ENCODE assay signal across 8 cellular contexts in the genomic region with DNA sequence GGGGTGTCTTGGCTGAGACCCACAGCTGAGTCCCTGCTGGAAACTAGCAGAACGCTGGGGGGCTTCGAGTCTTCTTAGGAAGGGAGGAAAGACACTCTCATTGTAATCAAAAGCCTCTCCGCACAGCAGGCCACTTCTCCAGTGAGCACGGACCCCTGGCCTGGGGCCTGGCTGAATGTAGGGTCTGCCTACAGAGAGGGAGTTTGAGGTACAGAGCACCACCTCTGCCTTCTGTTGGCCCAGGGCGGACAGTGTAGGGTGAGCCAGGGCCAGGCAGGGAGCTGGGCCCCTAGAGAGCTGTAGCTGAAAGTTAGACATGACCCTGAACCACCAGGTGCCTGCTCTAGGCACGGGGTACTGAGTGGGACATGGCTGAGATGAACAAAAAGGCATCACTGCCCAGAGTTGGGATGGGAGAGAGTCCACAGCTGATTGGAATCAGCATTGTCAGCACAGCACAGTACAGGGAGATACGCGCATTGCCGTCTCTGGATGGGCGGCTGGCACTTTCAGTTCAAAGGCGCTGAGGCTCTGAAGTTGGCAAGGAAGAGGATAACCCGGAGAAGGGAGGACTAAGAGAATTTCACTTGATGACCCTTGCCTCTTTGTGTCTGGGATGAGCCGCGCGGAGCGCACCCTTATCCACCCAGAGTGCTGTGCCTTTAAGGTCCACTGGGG. TPM values are rescaled to one million over a fixed set of nuclear protein-coding genes. Genes with fewer than 3 reads are reported as not detected.
A peak's percentile ranks its signal among the peaks of the same experiment; 100 is the strongest.
DNase-seq lines count a peak whose midpoint lies in the region; ATAC-seq and TF ChIP-seq lines count a peak whose summit lies in the region.

No MANE protein-coding gene starts in this region.

- no peak overlapping the region for H2AFZ ChIP-seq in fibroblast of lung (ENCODE audit: low read length)

- CTCF ChIA-PET in CD4-positive, alpha-beta memory T cell (lab: Charles Lee; ENCODE audit: partially characterized antibody), result no interaction called here

- no peak overlapping the region for H3K9ac ChIP-seq in fibroblast of lung (ENCODE audit: insufficient read depth, low read length)

- peaks cover 45% of the 10 kb centered on the region for H3K27me3 ChIP-seq in BE2C
- H3K27me3 ChIP-seq in fibroblast of lung (ENCODE audit: control insufficient read depth, insufficient read depth, low read length), result peaks cover 12% of the 10 kb centered on the region
- peaks cover 7% of the 10 kb centered on the region for H3K27me3 ChIP-seq in CD4-positive, alpha-beta memory T cell (ENCODE audit: insufficient read depth, low read length)

- peaks cover 0 to 13% (median 7%) of the 10 kb centered on the region in 8 donors for H3K9me3 Mint-ChIP-seq in CD4-positive, alpha-beta memory T cell

- TF ChIP-seq CTCF in BE2C (IDR thresholded peaks at IDR 0.05; ENCODE audit: low read depth, low read length) (peak; percentile 73; the same call in 1 of the 2 replicates), LNCaP clone FGC (IDR thresholded peaks at IDR 0.05; ENCODE audit: control insufficient read depth, extremely low read depth, insufficient read depth) (peak; percentile 73), fibroblast of lung (conservative IDR thresholded peaks at IDR 0.05 in 1 of 2, IDR thresholded peaks at IDR 0.05 in 1 of 2; ENCODE audit: low read depth in 1 of 2, low read length in 2 of 2) (peak in 1 of 2 donors; percentile 69)

- peak overlapping the region in 1 of 7 donors; percentile 10 for H3K27ac Mint-ChIP-seq in CD4-positive, alpha-beta memory T cell

- POLR2A ChIA-PET in CD4-positive, alpha-beta memory T cell (lab: Charles Lee; ENCODE audit: partially characterized antibody), result no interaction called here

- no peaks in the 10 kb centered on the region for H4K20me1 ChIP-seq in fibroblast of lung (ENCODE audit: control insufficient read depth, extremely low read depth, insufficient read depth, low read length)

- intact Hi-C loops in posterior vena cava (cut with DNase I), result loop anchor here in 1 of 2 donors (5.0 kb wide), 1 partner anchor 577 kb away; no protein-coding TSS in a partner anchor
- intact Hi-C loops in CD4-positive, alpha-beta memory T cell (cut with micrococcal nuclease), result no loop called here

- H3K27ac ChIP-seq in fibroblast of lung (ENCODE audit: insufficient read depth, low read length), result no peak overlapping the region
- H3K27ac ChIP-seq in CD4-positive, alpha-beta memory T cell (ENCODE audit: low read depth, low read length), result no peak overlapping the region

- H3K36me3 Mint-ChIP-seq in CD4-positive, alpha-beta memory T cell, result no peaks in the 10 kb centered on the region

- no peaks in the 10 kb centered on the region for H3K9me3 ChIP-seq in BE2C
- no peaks in the 10 kb centered on the region for H3K9me3 ChIP-seq in fibroblast of lung (ENCODE audit: control insufficient read depth, insufficient read depth, low read depth, low read length)
- H3K9me3 ChIP-seq in CD4-positive, alpha-beta memory T cell (ENCODE audit: control insufficient read depth in 1 of 2, low read length in 2 of 2), result no peaks in the 10 kb centered on the region

- H3K4me3 Mint-ChIP-seq in CD4-positive, alpha-beta memory T cell, result peak overlapping the region in 2 of 8 donors; percentile 40 to 50

- DNase-seq in BE2C (no peak), LNCaP clone FGC (ENCODE audit: low read depth) (no peak), fibroblast of lung (ENCODE audit: low read depth in 2 of 2) (peak in 1 of 2 donors; percentile 28), posterior vena cava (ENCODE audit: low spot score) (peak; percentile 75), SHP77 treated with DMSO at 0.1 percent for 48 hours (lab: John Stamatoyannopoulos, UW) (no peak)
- DNase-seq in stimulated activated CD4-positive, alpha-beta T cell treated with anti-CD3 and anti-CD28 coated beads, Interleukin-15, amount 100 ng/mL, for 24 hours, result no peak
- no peak for DNase-seq in CD4-positive, alpha-beta memory T cell

- H3K4me1 Mint-ChIP-seq in CD4-positive, alpha-beta memory T cell, result peaks cover 3 to 6% (median 5%) of the 10 kb centered on the region in 4 donors

- H3K4me3 ChIP-seq in BE2C (ENCODE audit: low read depth, low read length) (peak overlapping the region; percentile 24; the same call in 1 of the 2 replicates), LNCaP clone FGC (ENCODE audit: low read depth, low read length) (peak overlapping the region; percentile 62), fibroblast of lung (replicated peaks in 1 of 4; ENCODE audit: control extremely low read depth in 1 of 4, insufficient read depth in 1 of 4, low read depth in 3 of 4, low read length in 4 of 4) (peak overlapping the region in 1 of 4 experiments; percentile 10)
- H3K4me3 ChIP-seq in CD4-positive, alpha-beta memory T cell (ENCODE audit: low read length in 2 of 2), result no peak overlapping the region

- ATAC-seq in GM21367 (IDR thresholded peaks at IDR 0.05; ENCODE audit: unreplicated experiment), result peak; percentile 85

- no peaks in the 10 kb centered on the region for H3K4me1 ChIP-seq in BE2C
- H3K4me1 ChIP-seq in fibroblast of lung (ENCODE audit: control insufficient read depth, extremely low read depth, insufficient read depth, low read length), result no peaks in the 10 kb centered on the region
- no peaks in the 10 kb centered on the region for H3K4me1 ChIP-seq in CD4-positive, alpha-beta memory T cell (ENCODE audit: insufficient read depth, low read length)

- peaks cover 33 to 42% of the 10 kb centered on the region in 2 donors for H3K27me3 Mint-ChIP-seq in CD4-positive, alpha-beta memory T cell

- H3K4me2 ChIP-seq in fibroblast of lung (ENCODE audit: extremely low read depth, insufficient read depth, low read length), result peak overlapping the region; percentile 48

- H3K79me2 ChIP-seq in fibroblast of lung (ENCODE audit: control insufficient read depth, insufficient read depth, low read length), result no peaks in the 10 kb centered on the region

- H3K36me3 ChIP-seq in BE2C (no peaks in the 10 kb centered on the region), fibroblast of lung (ENCODE audit: control insufficient read depth, insufficient read depth, low read length) (no peaks in the 10 kb centered on the region)
- no peaks in the 10 kb centered on the region for H3K36me3 ChIP-seq in CD4-positive, alpha-beta memory T cell (ENCODE audit: insufficient read depth, low read length)

RNA-seq across cellular contexts. Expression of a gene that starts 0.4 kb away (rescaled TPM):
- not detected for polyA plus RNA-seq in BE2C (2012; ENCODE audit: insufficient read depth, insufficient read length, low read depth)
- not detected in 2 replicates for total RNA-seq in fibroblast of lung
- polyA plus RNA-seq in fibroblast of lung, result not detected in 2 replicates
- polyA plus RNA-seq in fibroblast of lung (2012), result not detected in 2 replicates
- not detected in 2 replicates for polyA minus RNA-seq in fibroblast of lung (ENCODE audit: low replicate concordance)
- total RNA-seq in posterior vena cava, result under 1 TPM; 0.10 to 0.19 TPM
- total RNA-seq in CD4-positive, alpha-beta memory T cell, result not detected
- not detected for polyA plus RNA-seq in CD4-positive, alpha-beta memory T cell

Comparison
In these comparisons a context has a peak if more than half of its experiments do, and no peak if none do; other contexts are left out.
1. H3K4me3 ChIP-seq: peak in BE2C (single experiment) and LNCaP clone FGC (single experiment); none in CD4-positive, alpha-beta memory T cell (0 of 2).